In the genomic region with DNA sequence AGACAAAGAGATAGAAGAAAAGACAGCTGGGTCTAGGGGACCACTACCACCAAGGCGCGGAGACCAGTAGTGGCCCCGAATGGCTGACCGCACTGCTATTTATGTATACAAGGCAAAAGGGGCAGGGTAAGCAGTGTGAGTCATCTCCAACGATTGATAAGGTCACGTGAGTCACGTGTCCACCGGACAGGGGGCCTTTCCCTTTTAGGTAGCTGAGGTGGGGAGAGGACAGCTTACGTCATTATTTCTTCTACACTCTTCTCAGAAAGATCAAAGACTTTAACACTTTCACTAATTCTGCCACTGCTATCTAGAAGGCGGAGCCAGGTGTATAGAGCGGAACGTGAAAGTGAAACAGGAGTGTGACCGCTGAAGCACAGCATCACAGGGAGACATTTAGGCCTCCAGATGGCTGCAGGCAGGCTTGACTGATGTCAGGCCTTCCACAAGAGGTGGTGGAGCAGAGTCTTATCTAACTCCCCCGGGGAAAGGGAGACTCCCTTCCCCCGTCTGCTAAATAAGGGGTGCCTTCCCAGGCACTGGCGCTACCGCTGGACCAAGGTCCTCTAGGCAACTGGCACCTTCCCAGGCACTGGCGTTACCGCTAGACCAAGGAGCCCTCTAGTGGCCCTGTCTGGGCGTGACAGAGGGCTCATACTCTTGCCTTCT, we compare ENCODE assay signal across 8 cellular contexts. TPM values are rescaled to one million over a fixed set of nuclear protein-coding genes. Genes with fewer than 3 reads are reported as not detected.
A peak's percentile ranks its signal among the peaks of the same experiment; 100 is the strongest.
DNase-seq lines count a peak whose midpoint lies in the region; TF ChIP-seq lines count a peak whose summit lies in the region.

No MANE protein-coding gene starts in this region.

- 0 out of 2 replicates have a peak, but pooled peaks cover 8% of the 10 kb centered on the region for H3K36me3 Mint-ChIP-seq in HFFc6 (ENCODE audit: low read depth)

- H3K9me3 ChIP-seq in mononuclear cell (ENCODE audit: low read depth, low read length) (no peaks in the 10 kb centered on the region), tibial artery (no peaks in the 10 kb centered on the region)

- TF ChIP-seq CTCF in HFFc6 (IDR thresholded peaks at IDR 0.05) (peak; percentile 82), tibial artery (IDR thresholded peaks at IDR 0.05) (peak; percentile 79 to 81)

- no peaks in the 10 kb centered on the region for H3K9me3 Mint-ChIP-seq in HFFc6

- no peaks in the 10 kb centered on the region for H3K27me3 Mint-ChIP-seq in HFFc6 (ENCODE audit: insufficient read depth)

- H3K27ac ChIP-seq in tibial artery: peak overlapping the region; percentile 23 to 27

- no peaks in the 10 kb centered on the region for H3K36me3 ChIP-seq in tibial artery

- peak; percentile 36 for DNase-seq in activated T-cell treated with anti-CD3 and anti-CD28 coated beads, Interleukin-2, amount 50 U/mL, for 1 hour
- DNase-seq in activated T-cell treated with anti-CD3 and anti-CD28 coated beads for 4 hours (no peak), HFFc6 (no peak), M059J (ENCODE audit: low read depth) (peak; percentile 83), UCSD-AML1 (lab: John Stamatoyannopoulos, UW; ENCODE audit: unreplicated experiment) (peak; percentile 68), ecto neural progenitor cell (ENCODE audit: low spot score) (peak; percentile 68), tibial artery (peak; percentile 81 to 88)

- peaks cover 37% of the 10 kb centered on the region for H3K4me1 Mint-ChIP-seq in HFFc6 (ENCODE audit: low read depth)

- H3K4me3 Mint-ChIP-seq in HFFc6: no peak overlapping the region

- no peaks in the 10 kb centered on the region for H3K27me3 ChIP-seq in mononuclear cell (ENCODE audit: insufficient read depth, low read length)
- H3K27me3 ChIP-seq in tibial artery: no peaks in the 10 kb centered on the region

- H3K4me3 ChIP-seq in mononuclear cell (ENCODE audit: low read length) (peak overlapping the region; percentile 30), tibial artery (peak overlapping the region; percentile 33 to 36)

- H3K27ac Mint-ChIP-seq in HFFc6: no peak overlapping the region

- peaks cover 3% of the 10 kb centered on the region for H3K4me1 ChIP-seq in mononuclear cell (ENCODE audit: insufficient read depth, low read length)
- H3K4me1 ChIP-seq in tibial artery: peaks cover 0 to 32% (median 11%) of the 10 kb centered on the region in 4 donors

- intact Hi-C loops in tibial artery (cut with DNase I; ENCODE audit: low total_unique reads): no loop called here

RNA-seq across cellular contexts. Expression of a gene that starts 6.1 kb away (rescaled TPM):
- total RNA-seq in HFFc6 (2021; fragmentation: NEBNext Ultra II Directional; extraction: Animal tissue kit (Norgen Biotek cat#: 25700)): 10 to 100 TPM; 53.5 to 74.0 (median 61.2) TPM
- total RNA-seq in M059J (2014; rRNA removed; shearing (Covaris generic)): 16.5 and 20.8 TPM in 2 replicates
- 0.63 TPM for total RNA-seq in mononuclear cell

Comparison
In these comparisons a context has a peak if more than half of its experiments do, and no peak if none do; other contexts are left out.
1. DNase-seq: peak in activated T-cell treated with anti-CD3 and anti-CD28 coated beads, Interleukin-2, amount 50 U/mL, for 1 hour (single experiment), M059J (single experiment), UCSD-AML1 (single experiment), ecto neural progenitor cell (single experiment) and tibial artery (2 of 2); none in activated T-cell treated with anti-CD3 and anti-CD28 coated beads for 4 hours (single experiment) and HFFc6 (single experiment).
2. RNA of a gene that starts 6.1 kb away (total RNA-seq): 53.5 to 74.0 TPM in HFFc6 and 16.5 to 20.8 TPM in M059J; 0.63 TPM in mononuclear cell (single experiment); every median in the first group is over 10 times any median in the second.